1 cellular context compared by ENCODE assay signal in genomic region chr5:181223729-181224389, GRCh38.
TF ChIP-seq lines count a peak whose summit lies in the region.

No MANE protein-coding gene starts in this region.

TF ChIP-seq in HepG2, 621 proteins besides CTCF, POLR2A, EP300 and RAD21 (continued from another document and continues in another):
- TF ChIP-seq ZNF646 (CRISPR knock-in tag; IDR thresholded peaks at IDR 0.05) = no peak
- no peak for TF ChIP-seq SNAPC2 (CRISPR knock-in tag; IDR thresholded peaks at IDR 0.05)
- peak; percentile 32 for TF ChIP-seq SMAD1 (CRISPR knock-in tag; IDR thresholded peaks at IDR 0.05; ENCODE audit: borderline replicate concordance, low read depth)
- no peak for TF ChIP-seq ZNF281 (CRISPR knock-in tag; IDR thresholded peaks at IDR 0.05; ENCODE audit: borderline replicate concordance)
- no peak for TF ChIP-seq BCL6 (CRISPR knock-in tag; IDR thresholded peaks at IDR 0.05)
- TF ChIP-seq ZNF30 (CRISPR knock-in tag; IDR thresholded peaks at IDR 0.05) = no peak
- TF ChIP-seq ZNF639 (CRISPR knock-in tag; conservative IDR thresholded peaks at IDR 0.05) = no peak
- no peak for TF ChIP-seq SOX6 (IDR thresholded peaks at IDR 0.05)
- no peak for TF ChIP-seq SOX6 (CRISPR knock-in tag; IDR thresholded peaks at IDR 0.05)
- TF ChIP-seq ZNF660 (CRISPR knock-in tag; IDR thresholded peaks at IDR 0.05; ENCODE audit: borderline replicate concordance, low read depth) = no peak
- TF ChIP-seq PRDM15 (CRISPR knock-in tag; IDR thresholded peaks at IDR 0.05) = no peak
- no peak for TF ChIP-seq FOXA3 (CRISPR knock-in tag; IDR thresholded peaks at IDR 0.05)
- TF ChIP-seq REXO4 (CRISPR knock-in tag; IDR thresholded peaks at IDR 0.05; ENCODE audit: borderline replicate concordance) = no peak
- TF ChIP-seq ZBTB20 (CRISPR knock-in tag; IDR thresholded peaks at IDR 0.05; ENCODE audit: borderline replicate concordance, low read depth) = 0 out of 2 replicates have a peak, but pooled peaks have one; percentile 30
- TF ChIP-seq ZNF704 (CRISPR knock-in tag; IDR thresholded peaks at IDR 0.05; ENCODE audit: borderline replicate concordance) = no peak
- no peak for TF ChIP-seq HNRNPK (IDR thresholded peaks at IDR 0.05; ENCODE audit: low read depth, low read length, poor library complexity, severe bottlenecking)
- no peak for TF ChIP-seq NFAT5 (CRISPR knock-in tag; IDR thresholded peaks at IDR 0.05)
- no peak for TF ChIP-seq NFE2L2 (IDR thresholded peaks at IDR 0.05; ENCODE audit: low read length)
- TF ChIP-seq ZBTB33 (CRISPR knock-in tag; IDR thresholded peaks at IDR 0.05) = no peak
- no peak for TF ChIP-seq ZBED4 (CRISPR knock-in tag; IDR thresholded peaks at IDR 0.05; ENCODE audit: borderline replicate concordance)
- no peak for TF ChIP-seq RBM22 (optimal IDR thresholded peaks at IDR 0.05; ENCODE audit: low read length)
- TF ChIP-seq FOXJ3 (CRISPR knock-in tag; IDR thresholded peaks at IDR 0.05; ENCODE audit: borderline replicate concordance) = no peak
- TF ChIP-seq ZNF10 (CRISPR knock-in tag; IDR thresholded peaks at IDR 0.05; ENCODE audit: borderline replicate concordance, low read depth) = no peak
- no peak for TF ChIP-seq MTF1 (CRISPR knock-in tag; IDR thresholded peaks at IDR 0.05)
